Comparison of ENCODE assay signal across 1 cellular context in genomic region chr4:73257242-73257994, GRCh38.
A peak's percentile ranks its signal among the peaks of the same experiment; 100 is the strongest.
TF ChIP-seq lines count a peak whose summit lies in the region.

No MANE protein-coding gene starts in this region.

TF ChIP-seq in HepG2, 621 proteins besides CTCF, POLR2A, EP300 and RAD21 (continued from another document and continues in another):
- 0 out of 2 replicates have a peak, but pooled peaks have one; percentile 4 for TF ChIP-seq ZKSCAN8 (CRISPR knock-in tag; IDR thresholded peaks at IDR 0.05; ENCODE audit: borderline replicate concordance)
- no peak for TF ChIP-seq SP2 (CRISPR knock-in tag; IDR thresholded peaks at IDR 0.05)
- TF ChIP-seq, protein P1, sequence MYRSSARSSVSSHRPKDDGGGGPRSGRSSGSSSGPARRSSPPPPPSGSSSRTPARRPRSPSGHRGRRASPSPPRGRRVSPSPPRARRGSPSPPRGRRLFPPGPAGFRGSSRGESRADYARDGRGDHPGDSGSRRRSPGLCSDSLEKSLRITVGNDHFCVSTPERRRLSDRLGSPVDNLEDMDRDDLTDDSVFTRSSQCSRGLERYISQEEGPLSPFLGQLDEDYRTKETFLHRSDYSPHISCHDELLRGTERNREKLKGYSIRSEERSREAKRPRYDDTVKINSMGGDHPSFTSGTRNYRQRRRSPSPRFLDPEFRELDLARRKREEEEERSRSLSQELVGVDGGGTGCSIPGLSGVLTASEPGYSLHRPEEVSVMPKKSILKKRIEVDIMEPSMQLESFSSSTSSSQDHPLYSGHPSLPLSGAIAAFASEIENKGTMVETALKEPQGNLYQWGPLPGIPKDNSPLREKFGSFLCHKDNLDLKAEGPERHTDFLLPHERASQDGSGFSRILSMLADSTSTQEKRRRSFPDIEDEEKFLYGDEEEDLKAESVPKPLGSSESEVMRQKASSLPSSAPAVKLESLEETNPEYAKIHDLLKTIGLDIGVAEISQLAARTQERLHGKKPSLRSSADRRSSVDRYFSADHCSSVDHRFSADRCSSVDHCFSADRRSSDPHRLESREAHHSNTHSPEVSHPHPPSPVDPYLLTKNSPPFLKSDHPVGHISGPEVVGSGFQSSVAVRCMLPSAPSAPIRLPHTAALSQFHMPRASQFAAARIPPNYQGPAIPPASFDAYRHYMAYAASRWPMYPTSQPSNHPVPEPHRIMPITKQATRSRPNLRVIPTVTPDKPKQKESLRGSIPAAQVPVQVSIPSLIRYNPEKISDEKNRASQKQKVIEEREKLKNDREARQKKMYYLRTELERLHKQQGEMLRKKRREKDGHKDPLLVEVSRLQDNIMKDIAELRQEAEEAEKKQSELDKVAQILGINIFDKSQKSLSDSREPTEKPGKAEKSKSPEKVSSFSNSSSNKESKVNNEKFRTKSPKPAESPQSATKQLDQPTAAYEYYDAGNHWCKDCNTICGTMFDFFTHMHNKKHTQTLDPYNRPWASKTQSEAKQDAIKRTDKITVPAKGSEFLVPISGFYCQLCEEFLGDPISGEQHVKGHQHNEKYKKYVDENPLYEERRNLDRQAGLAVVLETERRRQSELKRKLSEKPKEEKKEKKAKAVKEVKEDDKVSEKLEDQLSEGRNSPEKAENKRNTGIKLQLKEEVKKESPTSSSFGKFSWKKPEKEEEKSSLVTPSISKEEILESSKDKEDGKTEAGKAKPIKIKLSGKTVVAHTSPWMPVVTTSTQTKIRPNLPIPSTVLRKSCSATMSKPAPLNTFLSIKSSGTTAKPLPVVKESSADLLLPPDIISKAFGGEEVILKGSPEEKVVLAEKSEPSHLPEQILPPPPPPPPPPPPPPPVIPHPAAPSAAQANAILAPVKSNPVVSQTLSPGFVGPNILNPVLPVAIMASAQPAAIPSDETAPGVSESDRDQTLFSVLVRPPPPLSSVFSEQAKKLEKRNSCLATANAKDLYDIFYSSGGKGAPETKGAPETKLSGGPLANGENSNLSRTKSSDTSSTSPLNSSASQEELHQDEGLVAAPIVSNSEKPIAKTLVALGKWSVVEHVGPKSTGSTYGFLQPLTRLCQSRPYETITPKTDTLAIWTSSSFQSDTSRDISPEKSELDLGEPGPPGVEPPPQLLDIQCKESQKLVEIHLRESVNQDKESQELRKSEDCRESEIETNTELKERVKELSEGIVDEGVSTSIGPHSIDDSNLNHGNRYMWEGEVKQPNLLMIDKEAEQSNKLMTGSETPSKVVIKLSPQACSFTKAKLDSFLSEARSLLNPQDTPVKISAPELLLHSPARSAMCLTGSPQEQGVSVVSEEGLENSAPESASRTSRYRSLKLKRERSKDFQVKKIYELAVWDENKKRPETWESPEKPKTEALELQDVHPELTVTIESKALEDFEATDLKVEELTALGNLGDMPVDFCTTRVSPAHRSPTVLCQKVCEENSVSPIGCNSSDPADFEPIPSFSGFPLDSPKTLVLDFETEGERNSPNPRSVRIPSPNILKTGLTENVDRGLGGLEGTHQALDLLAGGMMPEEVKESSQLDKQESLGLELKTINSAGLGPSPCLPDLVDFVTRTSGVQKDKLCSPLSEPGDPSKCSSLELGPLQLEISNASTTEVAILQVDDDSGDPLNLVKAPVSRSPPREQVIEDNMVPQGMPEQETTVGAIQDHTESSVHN (CRISPR knock-in tag; IDR thresholded peaks at IDR 0.05), result no peak
- no peak for TF ChIP-seq ZSCAN22 (CRISPR knock-in tag; IDR thresholded peaks at IDR 0.05)
- no peak for TF ChIP-seq ZNF790 (CRISPR knock-in tag; IDR thresholded peaks at IDR 0.05; ENCODE audit: borderline replicate concordance)
- TF ChIP-seq ZNF792 (CRISPR knock-in tag; IDR thresholded peaks at IDR 0.05), result no peak
- TF ChIP-seq, protein P2, sequence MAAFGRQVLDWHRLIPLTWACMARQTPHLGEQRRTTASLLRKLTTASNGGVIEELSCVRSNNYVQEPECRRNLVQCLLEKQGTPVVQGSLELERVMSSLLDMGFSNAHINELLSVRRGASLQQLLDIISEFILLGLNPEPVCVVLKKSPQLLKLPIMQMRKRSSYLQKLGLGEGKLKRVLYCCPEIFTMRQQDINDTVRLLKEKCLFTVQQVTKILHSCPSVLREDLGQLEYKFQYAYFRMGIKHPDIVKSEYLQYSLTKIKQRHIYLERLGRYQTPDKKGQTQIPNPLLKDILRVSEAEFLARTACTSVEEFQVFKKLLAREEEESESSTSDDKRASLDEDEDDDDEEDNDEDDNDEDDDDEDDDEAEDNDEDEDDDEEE (CRISPR knock-in tag; IDR thresholded peaks at IDR 0.05), result no peak
- 0 out of 2 replicates have a peak, but pooled peaks have one; percentile 34 for TF ChIP-seq SMAD3 (CRISPR knock-in tag; IDR thresholded peaks at IDR 0.05)
- peak; percentile 19 for TF ChIP-seq DMAP1 (CRISPR knock-in tag; IDR thresholded peaks at IDR 0.05)
- TF ChIP-seq TFAP4 (IDR thresholded peaks at IDR 0.05; ENCODE audit: borderline replicate concordance, low read depth), result no peak
- no peak for TF ChIP-seq ZNF232 (CRISPR knock-in tag; IDR thresholded peaks at IDR 0.05; ENCODE audit: borderline replicate concordance)
- TF ChIP-seq NFE2L1 (CRISPR knock-in tag; IDR thresholded peaks at IDR 0.05; ENCODE audit: borderline replicate concordance), result no peak
- peak; percentile 5; the same call in 1 of the 2 replicates for TF ChIP-seq MAX (IDR thresholded peaks at IDR 0.05)
- no peak for TF ChIP-seq ZSCAN29 (CRISPR knock-in tag; conservative IDR thresholded peaks at IDR 0.05)
- TF ChIP-seq, protein P3, sequence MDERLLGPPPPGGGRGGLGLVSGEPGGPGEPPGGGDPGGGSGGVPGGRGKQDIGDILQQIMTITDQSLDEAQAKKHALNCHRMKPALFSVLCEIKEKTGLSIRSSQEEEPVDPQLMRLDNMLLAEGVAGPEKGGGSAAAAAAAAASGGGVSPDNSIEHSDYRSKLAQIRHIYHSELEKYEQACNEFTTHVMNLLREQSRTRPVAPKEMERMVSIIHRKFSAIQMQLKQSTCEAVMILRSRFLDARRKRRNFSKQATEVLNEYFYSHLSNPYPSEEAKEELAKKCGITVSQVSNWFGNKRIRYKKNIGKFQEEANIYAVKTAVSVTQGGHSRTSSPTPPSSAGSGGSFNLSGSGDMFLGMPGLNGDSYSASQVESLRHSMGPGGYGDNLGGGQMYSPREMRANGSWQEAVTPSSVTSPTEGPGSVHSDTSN (CRISPR knock-in tag; IDR thresholded peaks at IDR 0.05), result no peak
- TF ChIP-seq ZNF672 (CRISPR knock-in tag; IDR thresholded peaks at IDR 0.05), result 0 out of 2 replicates have a peak, but pooled peaks have one; percentile 40
- no peak for TF ChIP-seq PHF21A (CRISPR knock-in tag; IDR thresholded peaks at IDR 0.05)
- TF ChIP-seq ZNF12 (CRISPR knock-in tag; IDR thresholded peaks at IDR 0.05), result 0 out of 2 replicates have a peak, but pooled peaks have one; percentile 27
- TF ChIP-seq ZNF614 (CRISPR knock-in tag; IDR thresholded peaks at IDR 0.05; ENCODE audit: borderline replicate concordance), result no peak
- TF ChIP-seq U2AF1 (optimal IDR thresholded peaks at IDR 0.05; ENCODE audit: low read depth, low read length), result peak; percentile 6
- no peak for TF ChIP-seq MLLT10 (CRISPR knock-in tag; IDR thresholded peaks at IDR 0.05)
- TF ChIP-seq HHEX (CRISPR knock-in tag; IDR thresholded peaks at IDR 0.05), result no peak
- TF ChIP-seq ZMYM2 (CRISPR knock-in tag; IDR thresholded peaks at IDR 0.05), result no peak
- no peak for TF ChIP-seq SMYD3 (CRISPR knock-in tag; IDR thresholded peaks at IDR 0.05)
- no peak for TF ChIP-seq ZNF367 (CRISPR knock-in tag; IDR thresholded peaks at IDR 0.05; ENCODE audit: borderline replicate concordance)
- TF ChIP-seq, protein P4, sequence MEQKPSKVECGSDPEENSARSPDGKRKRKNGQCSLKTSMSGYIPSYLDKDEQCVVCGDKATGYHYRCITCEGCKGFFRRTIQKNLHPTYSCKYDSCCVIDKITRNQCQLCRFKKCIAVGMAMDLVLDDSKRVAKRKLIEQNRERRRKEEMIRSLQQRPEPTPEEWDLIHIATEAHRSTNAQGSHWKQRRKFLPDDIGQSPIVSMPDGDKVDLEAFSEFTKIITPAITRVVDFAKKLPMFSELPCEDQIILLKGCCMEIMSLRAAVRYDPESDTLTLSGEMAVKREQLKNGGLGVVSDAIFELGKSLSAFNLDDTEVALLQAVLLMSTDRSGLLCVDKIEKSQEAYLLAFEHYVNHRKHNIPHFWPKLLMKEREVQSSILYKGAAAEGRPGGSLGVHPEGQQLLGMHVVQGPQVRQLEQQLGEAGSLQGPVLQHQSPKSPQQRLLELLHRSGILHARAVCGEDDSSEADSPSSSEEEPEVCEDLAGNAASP (CRISPR knock-in tag; IDR thresholded peaks at IDR 0.05; ENCODE audit: borderline replicate concordance), result no peak
- 0 out of 2 replicates have a peak, but pooled peaks have one; percentile 26 for TF ChIP-seq ZNF430 (CRISPR knock-in tag; IDR thresholded peaks at IDR 0.05)
- TF ChIP-seq, protein P5, sequence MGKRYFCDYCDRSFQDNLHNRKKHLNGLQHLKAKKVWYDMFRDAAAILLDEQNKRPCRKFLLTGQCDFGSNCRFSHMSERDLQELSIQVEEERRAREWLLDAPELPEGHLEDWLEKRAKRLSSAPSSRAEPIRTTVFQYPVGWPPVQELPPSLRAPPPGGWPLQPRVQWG (CRISPR knock-in tag; IDR thresholded peaks at IDR 0.05; ENCODE audit: borderline replicate concordance, low read depth), result no peak
- TF ChIP-seq FOXP1 (IDR thresholded peaks at IDR 0.05), result no peak
- no peak for TF ChIP-seq FOXP1 (CRISPR knock-in tag; IDR thresholded peaks at IDR 0.05)
- TF ChIP-seq, protein P6, sequence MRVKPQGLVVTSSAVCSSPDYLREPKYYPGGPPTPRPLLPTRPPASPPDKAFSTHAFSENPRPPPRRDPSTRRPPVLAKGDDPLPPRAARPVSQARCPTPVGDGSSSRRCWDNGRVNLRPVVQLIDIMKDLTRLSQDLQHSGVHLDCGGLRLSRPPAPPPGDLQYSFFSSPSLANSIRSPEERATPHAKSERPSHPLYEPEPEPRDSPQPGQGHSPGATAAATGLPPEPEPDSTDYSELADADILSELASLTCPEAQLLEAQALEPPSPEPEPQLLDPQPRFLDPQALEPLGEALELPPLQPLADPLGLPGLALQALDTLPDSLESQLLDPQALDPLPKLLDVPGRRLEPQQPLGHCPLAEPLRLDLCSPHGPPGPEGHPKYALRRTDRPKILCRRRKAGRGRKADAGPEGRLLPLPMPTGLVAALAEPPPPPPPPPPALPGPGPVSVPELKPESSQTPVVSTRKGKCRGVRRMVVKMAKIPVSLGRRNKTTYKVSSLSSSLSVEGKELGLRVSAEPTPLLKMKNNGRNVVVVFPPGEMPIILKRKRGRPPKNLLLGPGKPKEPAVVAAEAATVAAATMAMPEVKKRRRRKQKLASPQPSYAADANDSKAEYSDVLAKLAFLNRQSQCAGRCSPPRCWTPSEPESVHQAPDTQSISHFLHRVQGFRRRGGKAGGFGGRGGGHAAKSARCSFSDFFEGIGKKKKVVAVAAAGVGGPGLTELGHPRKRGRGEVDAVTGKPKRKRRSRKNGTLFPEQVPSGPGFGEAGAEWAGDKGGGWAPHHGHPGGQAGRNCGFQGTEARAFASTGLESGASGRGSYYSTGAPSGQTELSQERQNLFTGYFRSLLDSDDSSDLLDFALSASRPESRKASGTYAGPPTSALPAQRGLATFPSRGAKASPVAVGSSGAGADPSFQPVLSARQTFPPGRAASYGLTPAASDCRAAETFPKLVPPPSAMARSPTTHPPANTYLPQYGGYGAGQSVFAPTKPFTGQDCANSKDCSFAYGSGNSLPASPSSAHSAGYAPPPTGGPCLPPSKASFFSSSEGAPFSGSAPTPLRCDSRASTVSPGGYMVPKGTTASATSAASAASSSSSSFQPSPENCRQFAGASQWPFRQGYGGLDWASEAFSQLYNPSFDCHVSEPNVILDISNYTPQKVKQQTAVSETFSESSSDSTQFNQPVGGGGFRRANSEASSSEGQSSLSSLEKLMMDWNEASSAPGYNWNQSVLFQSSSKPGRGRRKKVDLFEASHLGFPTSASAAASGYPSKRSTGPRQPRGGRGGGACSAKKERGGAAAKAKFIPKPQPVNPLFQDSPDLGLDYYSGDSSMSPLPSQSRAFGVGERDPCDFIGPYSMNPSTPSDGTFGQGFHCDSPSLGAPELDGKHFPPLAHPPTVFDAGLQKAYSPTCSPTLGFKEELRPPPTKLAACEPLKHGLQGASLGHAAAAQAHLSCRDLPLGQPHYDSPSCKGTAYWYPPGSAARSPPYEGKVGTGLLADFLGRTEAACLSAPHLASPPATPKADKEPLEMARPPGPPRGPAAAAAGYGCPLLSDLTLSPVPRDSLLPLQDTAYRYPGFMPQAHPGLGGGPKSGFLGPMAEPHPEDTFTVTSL (CRISPR knock-in tag; IDR thresholded peaks at IDR 0.05; ENCODE audit: borderline replicate concordance), result 0 out of 2 replicates have a peak, but pooled peaks have one; percentile 20
- TF ChIP-seq, protein P7, sequence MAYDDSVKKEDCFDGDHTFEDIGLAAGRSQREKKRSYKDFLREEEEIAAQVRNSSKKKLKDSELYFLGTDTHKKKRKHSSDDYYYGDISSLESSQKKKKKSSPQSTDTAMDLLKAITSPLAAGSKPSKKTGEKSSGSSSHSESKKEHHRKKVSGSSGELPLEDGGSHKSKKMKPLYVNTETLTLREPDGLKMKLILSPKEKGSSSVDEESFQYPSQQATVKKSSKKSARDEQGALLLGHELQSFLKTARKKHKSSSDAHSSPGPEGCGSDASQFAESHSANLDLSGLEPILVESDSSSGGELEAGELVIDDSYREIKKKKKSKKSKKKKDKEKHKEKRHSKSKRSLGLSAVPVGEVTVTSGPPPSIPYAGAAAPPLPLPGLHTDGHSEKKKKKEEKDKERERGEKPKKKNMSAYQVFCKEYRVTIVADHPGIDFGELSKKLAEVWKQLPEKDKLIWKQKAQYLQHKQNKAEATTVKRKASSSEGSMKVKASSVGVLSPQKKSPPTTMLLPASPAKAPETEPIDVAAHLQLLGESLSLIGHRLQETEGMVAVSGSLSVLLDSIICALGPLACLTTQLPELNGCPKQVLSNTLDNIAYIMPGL (CRISPR knock-in tag; IDR thresholded peaks at IDR 0.05; ENCODE audit: borderline replicate concordance in 1 of 2, low read depth in 1 of 2), result peak; percentile 66 to 80; a peak in 3 of 4 replicates
- TF ChIP-seq TOE1 (CRISPR knock-in tag; IDR thresholded peaks at IDR 0.05), result no peak
- 0 out of 2 replicates have a peak, but pooled peaks have one; percentile 29 for TF ChIP-seq NAIF1 (CRISPR knock-in tag; IDR thresholded peaks at IDR 0.05; ENCODE audit: borderline replicate concordance)
- TF ChIP-seq HNF4A (CRISPR knock-in tag; IDR thresholded peaks at IDR 0.05), result no peak
- TF ChIP-seq ZNF264 (CRISPR knock-in tag; IDR thresholded peaks at IDR 0.05), result 0 out of 2 replicates have a peak, but pooled peaks have one; percentile 21
- TF ChIP-seq ZNF879 (CRISPR knock-in tag; IDR thresholded peaks at IDR 0.05), result peak; percentile 42; the same call in 1 of the 2 replicates
- TF ChIP-seq DNMT3B (CRISPR knock-in tag; conservative IDR thresholded peaks at IDR 0.05), result no peak
- no peak for TF ChIP-seq MTF2 (CRISPR knock-in tag; IDR thresholded peaks at IDR 0.05; ENCODE audit: borderline replicate concordance)
- TF ChIP-seq ZBTB1 (CRISPR knock-in tag; IDR thresholded peaks at IDR 0.05; ENCODE audit: borderline replicate concordance), result no peak
- no peak for TF ChIP-seq PHF20 (CRISPR knock-in tag; IDR thresholded peaks at IDR 0.05)
- TF ChIP-seq ONECUT2 (CRISPR knock-in tag; IDR thresholded peaks at IDR 0.05), result no peak
- peak; percentile 54 for TF ChIP-seq STAG1 (CRISPR knock-in tag; IDR thresholded peaks at IDR 0.05)
- peak; percentile 86 for TF ChIP-seq ZFX (CRISPR knock-in tag; IDR thresholded peaks at IDR 0.05; ENCODE audit: low read depth)
- TF ChIP-seq YEATS4 (CRISPR knock-in tag; IDR thresholded peaks at IDR 0.05; ENCODE audit: borderline replicate concordance), result peak; percentile 47; the same call in 1 of the 2 replicates
